In the genomic region with DNA sequence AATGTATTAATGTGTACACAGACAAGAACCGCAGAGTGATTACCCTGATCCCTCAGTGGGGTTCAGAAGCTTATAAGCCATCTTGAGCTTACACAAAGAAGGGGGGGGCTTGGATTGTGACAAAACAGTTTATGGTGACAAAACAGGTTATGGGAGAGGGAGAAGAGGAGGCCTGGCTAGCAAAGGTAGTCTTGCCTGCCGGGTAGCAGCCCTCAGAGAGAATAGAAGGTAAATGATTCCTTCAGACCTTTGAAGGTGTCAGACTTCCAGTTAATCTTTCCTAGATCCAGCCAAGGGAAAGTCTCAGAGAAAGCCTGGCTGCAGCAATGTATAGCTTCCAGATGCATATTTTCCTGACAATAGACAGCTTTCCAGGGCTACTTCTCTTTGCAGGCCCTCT, we compare ENCODE assay signal across 16 cellular contexts. TPM values are rescaled to one million over a fixed set of nuclear protein-coding genes. Genes with fewer than 3 reads are reported as not detected.
DNase-seq lines count a peak whose midpoint lies in the region; ATAC-seq and TF ChIP-seq lines count a peak whose summit lies in the region.
"Had no signal": no experiment of that assay in that cellular context is flagged by ENCODE, and none has a peak within 500 bp of the region (broad histone marks: within the 10 kb centered on the region; RNA-seq: fewer than 3 reads in every experiment).

No MANE protein-coding gene starts in this region.

- H3K4me2 ChIP-seq in Karpas-422 (ENCODE audit: low read depth, low read length, poor library complexity, severe bottlenecking): no peak overlapping the region

- H3K27ac Mint-ChIP-seq in HFFc6: peak overlapping the region; percentile 74
- H3K27ac Mint-ChIP-seq: CD4-positive, alpha-beta memory T cell; H9 had no signal

- TF ChIP-seq CTCF in C4-2B (conservative IDR thresholded peaks at IDR 0.05) (no peak), HFFc6 (IDR thresholded peaks at IDR 0.05) (no peak), psoas muscle (IDR thresholded peaks at IDR 0.05) (no peak)

- no peak overlapping the region for H3K9ac ChIP-seq in Karpas-422 (ENCODE audit: low read length)

- intact Hi-C loops in psoas muscle (cut with DNase I): no loop called here

- H3K4me1 Mint-ChIP-seq in HFFc6 (ENCODE audit: low read depth): peaks cover 41% of the 10 kb centered on the region

- H3K27me3 Mint-ChIP-seq in HFFc6 (ENCODE audit: insufficient read depth): peaks cover 1% of the 10 kb centered on the region; the same call in 1 of the 2 replicates
- H3K27me3 Mint-ChIP-seq: CD4-positive, alpha-beta memory T cell had no signal

- H2AFZ ChIP-seq in Karpas-422 (ENCODE audit: low read length): no peak overlapping the region

- H4K20me1 ChIP-seq in Karpas-422 (ENCODE audit: insufficient read depth, low read depth, low read length): no peaks in the 10 kb centered on the region

- H3K36me3 ChIP-seq in psoas muscle (ENCODE audit: insufficient read depth in 1 of 2, low read depth in 1 of 2) (no peaks in the 10 kb centered on the region), Karpas-422 (ENCODE audit: insufficient read depth, low read length) (no peaks in the 10 kb centered on the region)
- H3K36me3 ChIP-seq: right atrium auricular region had no signal

- no peaks in the 10 kb centered on the region for H3K9me2 ChIP-seq in Karpas-422 (replicated peaks; ENCODE audit: insufficient read depth, low read length)

- H3K27ac ChIP-seq in C4-2B: peak overlapping the region; percentile 66; the same call in 1 of the 2 replicates
- peak overlapping the region; percentile 87 for H3K27ac ChIP-seq in epithelial cell of prostate
- H3K27ac ChIP-seq in psoas muscle: peak overlapping the region; percentile 84
- no peak overlapping the region for H3K27ac ChIP-seq in Karpas-422 (ENCODE audit: low read length)

- ATAC-seq in psoas muscle (no peak), GM21515 (IDR thresholded peaks at IDR 0.05; ENCODE audit: unreplicated experiment) (no peak)
- ATAC-seq: Panc1 had no signal

- no peaks in the 10 kb centered on the region for H3K79me2 ChIP-seq in Karpas-422 (ENCODE audit: low read length)

- H3K27me3 ChIP-seq in psoas muscle (ENCODE audit: insufficient read depth in 3 of 3, low read length in 2 of 3) (no peaks in the 10 kb centered on the region), Karpas-422 (ENCODE audit: low read length) (no peaks in the 10 kb centered on the region)
- H3K27me3 ChIP-seq: right atrium auricular region had no signal

- no peaks in the 10 kb centered on the region for H3K36me3 Mint-ChIP-seq in HFFc6 (ENCODE audit: low read depth)
- H3K36me3 Mint-ChIP-seq: CD4-positive, alpha-beta memory T cell had no signal

- no peak overlapping the region for H3K4me3 Mint-ChIP-seq in HFFc6
- H3K4me3 Mint-ChIP-seq: CD4-positive, alpha-beta memory T cell; H9 had no signal

- 79 to 95% (median 89%) methylated on average over 2 of the region's 2 CpGs for WGBS in psoas muscle, 3 donors

- peaks cover 35% of the 10 kb centered on the region for H3K4me1 ChIP-seq in psoas muscle
- peaks cover 24% of the 10 kb centered on the region for H3K4me1 ChIP-seq in Karpas-422 (ENCODE audit: low read length)

- H3K4me3 ChIP-seq in psoas muscle: no peak overlapping the region
- H3K4me3 ChIP-seq in Karpas-422 (ENCODE audit: low read length): no peak overlapping the region
- H3K4me3 ChIP-seq: right atrium auricular region had no signal

- H3K9me3 Mint-ChIP-seq in HFFc6: no peaks in the 10 kb centered on the region
- H3K9me3 Mint-ChIP-seq: H9 had no signal

- H3K9me3 ChIP-seq in psoas muscle: no peaks in the 10 kb centered on the region
- H3K9me3 ChIP-seq in Karpas-422 (ENCODE audit: low read length): no peaks in the 10 kb centered on the region
- H3K9me3 ChIP-seq: right atrium auricular region had no signal

- no peak for DNase-seq in HFFc6
- no peak for DNase-seq in epithelial cell of prostate (ENCODE audit: low read depth, low spot score)
- DNase-seq in psoas muscle: no peak
- DNase-seq in Karpas-422: no peak
- no peak for DNase-seq in NCI-H1436 treated with DMSO at 0.1 percent for 48 hours (lab: John Stamatoyannopoulos, UW)
- no peak for DNase-seq in pons (ENCODE audit: low spot score)
- DNase-seq: amygdala; CD4-positive, alpha-beta memory T cell; effector CD4-positive, alpha-beta T cell; head of caudate nucleus; NCI-H1930 had no signal

RNA-seq across cellular contexts. Expression of a gene that starts 44.6 kb away (rescaled TPM):
- total RNA-seq in HFFc6 (2021; fragmentation: NEBNext Ultra II Directional; extraction: Animal tissue kit (Norgen Biotek cat#: 25700)): 10 to 100 TPM; 40.9 to 49.5 (median 46.9) TPM
- 10 to 100 TPM; 21.9 to 47.6 (median 38.0) TPM for total RNA-seq in psoas muscle
- 10 to 100 TPM in 1 of 3 donors, 1 to 10 TPM in 2; 4.3 to 19.4 (median 8.3) TPM for polyA plus RNA-seq in psoas muscle
- not detected in 2 replicates for total RNA-seq in Karpas-422 (2014; rRNA removed; shearing (Covaris generic); ENCODE audit: low replicate concordance)

Comparison
In these comparisons a context has a peak if more than half of its experiments do, and no peak if none do; other contexts are left out.
1. RNA of a gene that starts 44.6 kb away (total RNA-seq): 40.9 to 49.5 TPM in HFFc6 and 21.9 to 47.6 TPM in psoas muscle; not detected in Karpas-422; every median in the first group is over 10 times any median in the second.